Comparison of ENCODE assay signal across 12 cellular contexts in the genomic region with DNA sequence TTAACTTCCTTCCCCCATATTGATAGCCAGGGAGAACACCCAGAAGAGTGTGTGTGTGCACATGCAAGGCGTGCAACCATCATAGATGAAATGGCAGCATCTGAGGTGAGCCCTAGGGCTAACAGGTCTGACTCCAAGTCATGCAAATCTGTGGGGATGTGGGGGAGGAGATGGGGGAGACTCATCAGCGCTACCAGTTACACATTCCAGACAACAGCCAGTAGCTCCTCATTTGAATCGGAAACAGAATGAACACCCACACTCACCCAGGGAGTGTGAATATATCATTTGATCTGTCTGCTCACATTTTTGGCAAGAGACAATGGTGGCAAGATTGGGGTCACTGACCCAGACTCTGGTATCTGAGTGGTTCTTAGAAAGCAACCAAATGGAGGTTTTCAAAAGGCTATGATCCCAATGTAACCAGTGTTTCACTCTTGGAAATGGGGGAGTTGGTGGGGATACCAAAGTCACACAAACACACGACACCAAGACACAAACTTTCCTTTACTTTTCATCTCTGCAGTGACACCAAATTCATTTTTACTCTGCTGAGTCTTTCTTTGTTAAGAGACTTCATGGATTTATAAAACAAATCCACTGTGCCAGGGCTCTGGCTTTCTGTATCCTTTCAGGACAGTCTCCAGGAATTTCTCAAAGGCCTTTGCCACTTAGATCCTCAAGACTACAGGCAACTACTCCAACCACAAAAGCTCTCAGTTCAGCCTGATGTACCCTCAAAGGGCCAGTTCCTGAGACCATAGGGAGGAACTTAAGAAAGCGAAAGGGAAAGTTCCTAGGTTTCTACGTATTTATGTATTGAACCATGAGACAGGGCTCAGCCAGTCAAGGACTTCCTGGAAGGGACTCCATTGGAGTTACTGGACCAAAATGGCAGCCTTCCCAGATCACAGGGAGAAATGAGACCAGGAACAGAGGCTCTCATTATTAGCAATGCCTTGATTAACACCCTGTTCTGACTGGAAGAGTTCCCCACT. TPM values are rescaled to one million over a fixed set of nuclear protein-coding genes. Genes with fewer than 3 reads are reported as not detected.
DNase-seq lines count a peak whose midpoint lies in the region; FAIRE-seq and TF ChIP-seq lines count a peak whose summit lies in the region.
"Had no signal": no experiment of that assay in that cellular context is flagged by ENCODE, and none has a peak within 500 bp of the region (broad histone marks: within the 10 kb centered on the region; RNA-seq: fewer than 3 reads in every experiment).

No MANE protein-coding gene starts in this region.

- no peak overlapping the region for H3K27ac ChIP-seq in spleen
- H3K27ac ChIP-seq: 22Rv1 had no signal

- no peak for FAIRE-seq in D721Med (lab: Jason Lieb, UNC)

- TF ChIP-seq POLR2A in NB4 (IDR thresholded peaks at IDR 0.05; ENCODE audit: extremely low read depth, insufficient read length) = no peak
- TF ChIP-seq POLR2A in spleen (IDR thresholded peaks at IDR 0.05) = no peak

- intact Hi-C loops in spleen (cut with DNase I; ENCODE audit: low total_unique reads) = no loop called here

- H3K4me3 ChIP-seq in NB4 (ENCODE audit: low read depth, low read length) (no peak overlapping the region), endocrine pancreas (ENCODE audit: control insufficient read depth, insufficient read depth, low read length) (peak overlapping the region; percentile 56), spleen (peak overlapping the region in 1 of 8 donors; percentile 29)

- no peaks in the 10 kb centered on the region for H3K4me1 ChIP-seq in endocrine pancreas (ENCODE audit: control insufficient read depth, insufficient read depth, low read length)
- peaks cover 12 to 28% (median 16%) of the 10 kb centered on the region in 6 donors for H3K4me1 ChIP-seq in spleen

- peak; percentile 1 for DNase-seq in DMS153 (lab: John Stamatoyannopoulos, UW)
- no peak for DNase-seq in DMS153 treated with DMSO at 0.1 percent for 48 hours (lab: John Stamatoyannopoulos, UW; ENCODE audit: unreplicated experiment)
- peak; percentile 36 for DNase-seq in NB4 (ENCODE audit: low read depth)
- DNase-seq in putamen (ENCODE audit: low spot score) = peak; percentile 33
- no peak for DNase-seq in D721Med (ENCODE audit: insufficient read length, low spot score)
- no peak for DNase-seq in spleen
- DNase-seq in activated naive CD4-positive, alpha-beta T cell treated with Interleukin-2 at 50 U/mL for 16 hours = no peak
- DNase-seq: NCI-H2081, T-helper 9 cell, upper lobe of left lung had no signal

- no peaks in the 10 kb centered on the region for H3K27me3 ChIP-seq in endocrine pancreas (ENCODE audit: control insufficient read depth, insufficient read depth, low read length)
- peaks cover 0 to 47% (median 27%) of the 10 kb centered on the region in 7 donors for H3K27me3 ChIP-seq in spleen (replicated peaks in 1 of 7)

- no peak overlapping the region for H3K9ac ChIP-seq in endocrine pancreas (ENCODE audit: control insufficient read depth, insufficient read depth, low read length)

- H3K36me3 ChIP-seq in endocrine pancreas (ENCODE audit: control insufficient read depth, insufficient read depth, low read length) = no peaks in the 10 kb centered on the region
- no peaks in the 10 kb centered on the region for H3K36me3 ChIP-seq in spleen
- H3K36me3 ChIP-seq: upper lobe of left lung had no signal

- TF ChIP-seq CTCF in NB4 (IDR thresholded peaks at IDR 0.05; ENCODE audit: low read depth, low read length) (no peak), D721Med (IDR thresholded peaks at IDR 0.05; ENCODE audit: insufficient read depth, missing control alignments) (no peak), spleen (IDR thresholded peaks at IDR 0.05 in 8 of 11, conservative IDR thresholded peaks at IDR 0.05 in 3 of 11) (no peak)

- 61 to 78% (median 72%) methylated on average over 6 of the region's 6 CpGs for WGBS in spleen, 5 donors

- no peaks in the 10 kb centered on the region for H3K9me3 ChIP-seq in endocrine pancreas (ENCODE audit: control insufficient read depth, low read length)
- H3K9me3 ChIP-seq in spleen = no peaks in the 10 kb centered on the region
- H3K9me3 ChIP-seq: upper lobe of left lung had no signal

RNA-seq across cellular contexts. Expression of gene CDCP1, which starts 2.2 kb away (rescaled TPM):
- 1 to 10 TPM; 1.0 to 3.6 (median 3.0) TPM for total RNA-seq in spleen
- polyA plus RNA-seq in spleen = under 1 TPM; 0.15 to 0.80 (median 0.18) TPM

Comparison
In these comparisons a context has a peak if more than half of its experiments do, and no peak if none do; other contexts are left out.
1. DNase-seq: peak in DMS153 (single experiment), NB4 (single experiment) and putamen (single experiment); none in DMS153 treated with DMSO at 0.1 percent for 48 hours (single experiment), D721Med (single experiment), spleen (single experiment) and activated naive CD4-positive, alpha-beta T cell treated with Interleukin-2 at 50 U/mL for 16 hours (single experiment).